In the genomic region with DNA sequence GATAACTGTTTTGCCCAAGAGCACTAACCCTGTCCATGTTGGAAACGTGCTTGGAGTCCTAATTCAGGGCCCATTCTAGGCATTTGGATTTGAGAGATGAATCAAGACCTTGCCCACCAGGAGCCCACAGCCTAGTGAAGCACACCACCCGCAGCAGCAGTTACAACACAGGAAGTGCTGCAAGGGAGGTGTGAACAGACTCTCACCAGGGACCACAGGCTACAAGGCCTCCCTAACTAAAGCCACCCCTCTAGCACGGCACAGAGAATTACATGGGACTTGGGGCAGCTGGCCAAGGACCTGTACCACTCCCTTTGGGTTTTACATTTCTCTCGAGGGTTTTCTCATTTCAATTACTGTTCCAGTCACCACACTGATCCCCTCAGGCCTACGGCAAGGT, we compare ENCODE assay signal across 10 cellular contexts. TPM values are rescaled to one million over a fixed set of nuclear protein-coding genes. Genes with fewer than 3 reads are reported as not detected.
DNase-seq lines count a peak whose midpoint lies in the region; ATAC-seq and TF ChIP-seq lines count a peak whose summit lies in the region.
"Had no signal": no experiment of that assay in that cellular context is flagged by ENCODE, and none has a peak within 500 bp of the region (broad histone marks: within the 10 kb centered on the region; RNA-seq: fewer than 3 reads in every experiment).

No MANE protein-coding gene starts in this region.

- H3K4me1 ChIP-seq in thymus (ENCODE audit: control insufficient read depth, insufficient read depth, low read length) = peaks cover 5% of the 10 kb centered on the region
- H3K4me1 ChIP-seq in PC-9 (replicated peaks; ENCODE audit: insufficient read depth) = no peaks in the 10 kb centered on the region
- H3K4me1 ChIP-seq: neural progenitor cell had no signal

- no peak overlapping the region for H2AFZ ChIP-seq in PC-9
- H2AFZ ChIP-seq: neural progenitor cell had no signal

- no peaks in the 10 kb centered on the region for H3K9me2 ChIP-seq in PC-9 (ENCODE audit: insufficient read depth)

- no peaks in the 10 kb centered on the region for H3F3A ChIP-seq in PC-9 (ENCODE audit: insufficient read depth, low read depth)

- BruUV-seq in PC-9 (replicated peaks; lab: Mats Ljungman, UMichigan) = no TSS peak

- H3K27ac ChIP-seq in thymus (ENCODE audit: low read depth) (peak overlapping the region; percentile 10), PC-9 (no peak overlapping the region)
- H3K27ac ChIP-seq: neural progenitor cell had no signal

- intact Hi-C loops in Right ventricle myocardium superior (cut with DNase I) (no loop called here), cardiac septum (cut with DNase I) (no loop called here), left colon (cut with DNase I, micrococcal nuclease) (no loop called here), PC-9 (cut with micrococcal nuclease; ENCODE audit: unreplicated experiment) (no loop called here)

- no peak overlapping the region for H3K4me2 ChIP-seq in PC-9
- H3K4me2 ChIP-seq: neural progenitor cell had no signal

- H3K36me3 ChIP-seq in thymus (ENCODE audit: control insufficient read depth, insufficient read depth) = peaks cover 3% of the 10 kb centered on the region
- no peaks in the 10 kb centered on the region for H3K36me3 ChIP-seq in PC-9 (ENCODE audit: low read depth)
- H3K36me3 ChIP-seq: neural progenitor cell had no signal

- H3K4me3 ChIP-seq in thymus (ENCODE audit: low read length) (no peak overlapping the region), PC-9 (no peak overlapping the region)
- H3K4me3 ChIP-seq: neural progenitor cell had no signal

- peak; percentile 42 for ATAC-seq in Right ventricle myocardium superior (ENCODE audit: poor library complexity)
- ATAC-seq in esophagus mucosa = peak; percentile 30
- no peak for ATAC-seq in left colon
- no peak for ATAC-seq in HG02571 (IDR thresholded peaks at IDR 0.05; ENCODE audit: unreplicated experiment)
- ATAC-seq: Panc1 had no signal

- CTCF ChIA-PET in PC-9 (lab: Charles Lee) = no interaction called here

- no peaks in the 10 kb centered on the region for H3K79me2 ChIP-seq in PC-9 (ENCODE audit: low read depth)

- DNase-seq in Right ventricle myocardium superior = no peak
- no peak for DNase-seq in cardiac septum (ENCODE audit: low spot score)
- peak; percentile 28 for DNase-seq in SKM-1 (lab: John Stamatoyannopoulos, UW; ENCODE audit: unreplicated experiment)
- DNase-seq in left colon = no peak
- DNase-seq in PC-9 = no peak

- no peaks in the 10 kb centered on the region for H3K9me3 ChIP-seq in thymus (ENCODE audit: control insufficient read depth)
- no peaks in the 10 kb centered on the region for H3K9me3 ChIP-seq in PC-9 (ENCODE audit: insufficient read depth, low read depth)

- POLR2A ChIA-PET in PC-9 (lab: Charles Lee; ENCODE audit: unreplicated experiment) = no interaction called here

- H3K27me3 ChIP-seq in thymus (ENCODE audit: control insufficient read depth, insufficient read depth) = no peaks in the 10 kb centered on the region
- peaks cover 15% of the 10 kb centered on the region; the same call in 1 of the 2 replicates for H3K27me3 ChIP-seq in PC-9 (ENCODE audit: insufficient read depth, low read depth)
- H3K27me3 ChIP-seq: neural progenitor cell had no signal

- WGBS in thymus = 64% methylated on average over 5 of the region's 5 CpGs

- H4K20me1 ChIP-seq in PC-9 (ENCODE audit: insufficient read depth) = no peaks in the 10 kb centered on the region

- TF ChIP-seq CTCF in PC-9 (conservative IDR thresholded peaks at IDR 0.05) = no peak

RNA-seq across cellular contexts. Expression of gene FOXN3, which starts 49.4 kb away (rescaled TPM):
- total RNA-seq in Right ventricle myocardium superior = 122 TPM
- total RNA-seq in cardiac septum = 87.6 TPM
- 40.5 TPM for total RNA-seq in esophagus mucosa
- 21.9 TPM for polyA plus RNA-seq in thymus
- 10 to 100 TPM; 77.0 to 78.3 TPM for total RNA-seq in left colon
- total RNA-seq in PC-9 (2021) = 4.2 and 5.3 TPM in 2 replicates

Comparison
In these comparisons a context has a peak if more than half of its experiments do, and no peak if none do; other contexts are left out.
1. ATAC-seq: peak in Right ventricle myocardium superior (single experiment) and esophagus mucosa (single experiment); none in left colon (single experiment) and HG02571 (single experiment).